12 cellular contexts compared by ENCODE assay signal in the genomic region with DNA sequence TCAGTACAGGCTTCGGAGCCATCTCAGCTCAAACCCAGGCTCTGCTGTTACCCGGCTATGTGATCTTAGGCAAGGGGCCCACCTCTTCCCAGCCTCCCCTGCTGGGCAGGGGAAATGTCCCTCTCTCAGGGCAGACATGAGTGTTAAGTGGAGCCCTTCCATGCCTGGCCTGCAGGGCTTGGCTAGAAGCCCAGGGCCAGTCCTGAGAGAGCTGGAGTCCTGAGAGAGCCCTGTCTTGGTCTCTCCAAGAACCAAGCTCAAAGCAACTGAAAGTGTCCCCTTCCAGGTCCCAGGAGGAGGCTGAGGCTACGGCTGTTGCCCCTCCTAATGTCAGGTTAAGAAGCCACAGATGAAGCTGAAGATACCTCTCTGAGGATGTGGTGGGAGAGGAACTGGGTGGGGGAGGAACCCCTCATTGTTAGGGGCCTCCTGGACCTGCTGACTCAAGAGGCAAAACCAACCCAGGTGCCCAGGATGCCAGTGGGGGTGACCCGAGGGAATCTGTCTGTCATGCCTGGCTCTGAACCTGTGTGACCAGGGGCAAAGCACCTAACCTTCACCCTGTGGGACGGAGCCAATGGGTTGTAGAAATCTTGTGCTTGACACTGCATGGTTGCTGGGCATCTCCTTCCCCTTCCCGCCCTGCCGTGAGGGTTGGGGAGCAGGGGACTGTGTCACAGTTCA. TPM values are rescaled to one million over a fixed set of nuclear protein-coding genes. Genes with fewer than 3 reads are reported as not detected.
DNase-seq lines count a peak whose midpoint lies in the region; ATAC-seq and TF ChIP-seq lines count a peak whose summit lies in the region.
"Had no signal": no experiment of that assay in that cellular context is flagged by ENCODE, and none has a peak within 500 bp of the region (broad histone marks: within the 10 kb centered on the region; RNA-seq: fewer than 3 reads in every experiment).

No MANE protein-coding gene starts in this region.

- peaks cover 6% of the 10 kb centered on the region for H3K79me2 ChIP-seq in parathyroid adenoma

- H3K36me3 Mint-ChIP-seq in CD8-positive, alpha-beta memory T cell = peaks cover 0 to 5% (median 0%) of the 10 kb centered on the region in 3 donors
- H3K36me3 Mint-ChIP-seq: memory B cell had no signal

- H3K27ac ChIP-seq in CD8-positive, alpha-beta memory T cell (ENCODE audit: low read depth, low read length) = no peak overlapping the region
- peak overlapping the region; percentile 99 for H3K27ac ChIP-seq in parathyroid adenoma

- DNase-seq in CD8-positive, alpha-beta memory T cell = peak in 2 of 5 donors; percentile 27 to 55
- DNase-seq in NCI-H1092 (lab: John Stamatoyannopoulos, UW) = peak; percentile 16
- no peak for DNase-seq in epithelial cell of proximal tubule (ENCODE audit: low read depth)
- no peak for DNase-seq in middle frontal gyrus (ENCODE audit: extremely low spot score, low spot score)
- DNase-seq in cerebellar cortex (ENCODE audit: low spot score) = no peak
- no peak for DNase-seq in GM20000 (ENCODE audit: low spot score)
- DNase-seq: erythroblast, NCI-H187 had no signal

- no peaks in the 10 kb centered on the region for H3K36me3 ChIP-seq in CD8-positive, alpha-beta memory T cell (ENCODE audit: insufficient read depth, low read length)
- H3K36me3 ChIP-seq in parathyroid adenoma (ENCODE audit: control insufficient read depth, insufficient read depth, low read length) = no peaks in the 10 kb centered on the region

- H3K9ac ChIP-seq in parathyroid adenoma = no peak overlapping the region

- H3K4me1 Mint-ChIP-seq in CD8-positive, alpha-beta memory T cell = peaks cover 19 to 53% (median 47%) of the 10 kb centered on the region in 3 donors

- H3K27me3 ChIP-seq in CD8-positive, alpha-beta memory T cell (ENCODE audit: insufficient read depth, low read length, poor library complexity, severe bottlenecking) = no peaks in the 10 kb centered on the region
- no peaks in the 10 kb centered on the region for H3K27me3 ChIP-seq in parathyroid adenoma (ENCODE audit: control insufficient read depth, insufficient read depth, low read length)
- H3K27me3 ChIP-seq: tibial nerve had no signal

- peaks cover 29% of the 10 kb centered on the region for H3K4me1 ChIP-seq in CD8-positive, alpha-beta memory T cell (ENCODE audit: insufficient read depth, low read length)
- peaks cover 63% of the 10 kb centered on the region for H3K4me1 ChIP-seq in parathyroid adenoma

- H3K9me3 ChIP-seq in CD8-positive, alpha-beta memory T cell (ENCODE audit: low read length) = no peaks in the 10 kb centered on the region
- no peaks in the 10 kb centered on the region for H3K9me3 ChIP-seq in parathyroid adenoma (ENCODE audit: control insufficient read depth, low read length)
- H3K9me3 ChIP-seq: tibial nerve had no signal

- ATAC-seq in GM18873 (IDR thresholded peaks at IDR 0.05; ENCODE audit: low FRiP score, unreplicated experiment) = no peak

- peak overlapping the region in 3 of 7 donors; percentile 19 to 51 (median 27) for H3K4me3 Mint-ChIP-seq in CD8-positive, alpha-beta memory T cell
- H3K4me3 Mint-ChIP-seq: memory B cell had no signal

- H3K9me3 Mint-ChIP-seq in CD8-positive, alpha-beta memory T cell = no peaks in the 10 kb centered on the region
- H3K9me3 Mint-ChIP-seq: memory B cell had no signal

- H3K4me2 ChIP-seq in parathyroid adenoma (ENCODE audit: low read length) = peak overlapping the region; percentile 24

- POLR2A ChIA-PET in CD8-positive, alpha-beta memory T cell (lab: Charles Lee) = interaction anchor here (0.8 kb wide), 1 partner anchor 43 kb away, joined by 3 read pairs; no protein-coding TSS in a partner anchor

- H3K4me3 ChIP-seq in CD8-positive, alpha-beta memory T cell (ENCODE audit: low read length) = no peak overlapping the region
- H3K4me3 ChIP-seq in epithelial cell of proximal tubule (ENCODE audit: low read depth, low read length) (no peak overlapping the region), parathyroid adenoma (ENCODE audit: low read depth, low read length) (peak overlapping the region; percentile 29)
- H3K4me3 ChIP-seq: tibial nerve had no signal

- H3K27ac Mint-ChIP-seq in CD8-positive, alpha-beta memory T cell = peak overlapping the region; percentile 26 to 84 (median 58)
- H3K27ac Mint-ChIP-seq: memory B cell had no signal

- CTCF ChIA-PET in CD8-positive, alpha-beta memory T cell (lab: Charles Lee) = interaction anchor here (1.3 to 2.6 kb wide), 3 partner anchors 16 to 43 kb away, joined by 5 to 10 read pairs (median 8); partner anchors contain the start of gene TMEM109

- TF ChIP-seq CTCF in epithelial cell of proximal tubule (conservative IDR thresholded peaks at IDR 0.05; ENCODE audit: low read depth, low read length) (peak; percentile 11), parathyroid adenoma (IDR thresholded peaks at IDR 0.05) (peak; percentile 16), GM20000 (IDR thresholded peaks at IDR 0.05; ENCODE audit: extremely low read depth, missing control alignments) (no peak)

- H2AFZ ChIP-seq in parathyroid adenoma = no peak overlapping the region

- H3K27me3 Mint-ChIP-seq in CD8-positive, alpha-beta memory T cell = peaks cover 1 to 8% of the 10 kb centered on the region in 2 donors

RNA-seq across cellular contexts. Expression of gene ZP1, which starts 4.2 kb away (rescaled TPM):
- total RNA-seq in CD8-positive, alpha-beta memory T cell = not detected
- polyA plus RNA-seq in CD8-positive, alpha-beta memory T cell = 0.22 TPM
- total RNA-seq in epithelial cell of proximal tubule = not detected in 2 replicates
- total RNA-seq: tibial nerve had no signal

RNA-seq across cellular contexts. Expression of gene PTGDR2, which starts 15.8 kb away (rescaled TPM):
- under 1 TPM; 0.28 to 0.42 TPM for total RNA-seq in CD8-positive, alpha-beta memory T cell
- polyA plus RNA-seq in CD8-positive, alpha-beta memory T cell = 2.2 TPM
- 0.29 TPM in 1 of 2 replicates, not detected in the other for total RNA-seq in epithelial cell of proximal tubule

RNA-seq across cellular contexts. Expression of gene CCDC86, which starts 29.6 kb away (rescaled TPM):
- total RNA-seq in CD8-positive, alpha-beta memory T cell = 100 to 1,000 TPM; 122 to 124 TPM
- 21.8 TPM for polyA plus RNA-seq in CD8-positive, alpha-beta memory T cell
- 38.6 and 61.5 TPM in 2 replicates for total RNA-seq in epithelial cell of proximal tubule

RNA-seq across cellular contexts. Expression of gene PRPF19, which starts 34.9 kb away (rescaled TPM):
- total RNA-seq in CD8-positive, alpha-beta memory T cell = 100 to 1,000 TPM; 201 to 204 TPM
- 19.0 TPM for polyA plus RNA-seq in CD8-positive, alpha-beta memory T cell
- total RNA-seq in epithelial cell of proximal tubule = 73.2 and 159 TPM in 2 replicates

RNA-seq across cellular contexts. Expression of gene TMEM109, which starts 42.4 kb away (rescaled TPM):
- 100 to 1,000 TPM; 144 to 147 TPM for total RNA-seq in CD8-positive, alpha-beta memory T cell
- 396 TPM for polyA plus RNA-seq in CD8-positive, alpha-beta memory T cell
- 95.4 and 119 TPM in 2 replicates for total RNA-seq in epithelial cell of proximal tubule
